ENCODE assay signal across 9 cellular contexts in genomic region chr9:111094433-111095421, GRCh38. TPM values are rescaled to one million over a fixed set of nuclear protein-coding genes. Genes with fewer than 3 reads are reported as not detected.
DNase-seq lines count a peak whose midpoint lies in the region; ATAC-seq and TF ChIP-seq lines count a peak whose summit lies in the region.
"Had no signal": no experiment of that assay in that cellular context is flagged by ENCODE, and none has a peak within 500 bp of the region (broad histone marks: within the 10 kb centered on the region; RNA-seq: fewer than 3 reads in every experiment).

No MANE protein-coding gene starts in this region.

- no peak overlapping the region for H3K9ac ChIP-seq in skeletal muscle satellite cell (ENCODE audit: low read depth, low read length)

- TF ChIP-seq CTCF in left ventricle myocardium inferior (IDR thresholded peaks at IDR 0.05; ENCODE audit: borderline replicate concordance), result no peak

- H3K27ac ChIP-seq in left ventricle myocardium inferior (replicated peaks), result peak overlapping the region; percentile 58
- H3K27ac ChIP-seq in substantia nigra (ENCODE audit: low read depth, low read length, poor library complexity, severe bottlenecking), result no peak overlapping the region

- H3K9me3 ChIP-seq in left ventricle myocardium inferior (replicated peaks) (no peaks in the 10 kb centered on the region), skeletal muscle satellite cell (replicated peaks; ENCODE audit: low read length) (no peaks in the 10 kb centered on the region)

- H3K27me3 ChIP-seq in left ventricle myocardium inferior (ENCODE audit: low read depth) (peaks cover 7% of the 10 kb centered on the region), skeletal muscle satellite cell (ENCODE audit: control insufficient read depth, insufficient read depth, low read length) (no peaks in the 10 kb centered on the region)

- intact Hi-C loops in left ventricle myocardium inferior (cut with micrococcal nuclease), result no loop called here

- ATAC-seq in GM21786 (IDR thresholded peaks at IDR 0.05; ENCODE audit: unreplicated experiment) (peak; percentile 42), SK-N-SH treated with all-trans-retinoic acid at 6 μM for 48 hours (peak; percentile 87), HG03521 (IDR thresholded peaks at IDR 0.05; ENCODE audit: unreplicated experiment) (no peak)

- H3K4me1 ChIP-seq in left ventricle myocardium inferior (peaks cover 7% of the 10 kb centered on the region), skeletal muscle satellite cell (ENCODE audit: control insufficient read depth, insufficient read depth, low read length) (peaks cover 18% of the 10 kb centered on the region)

- no peak for DNase-seq in left ventricle myocardium inferior
- DNase-seq in NCI-H1930 (lab: John Stamatoyannopoulos, UW), result no peak
- DNase-seq in substantia nigra (lab: John Stamatoyannopoulos, UW), result no peak
- no peak for DNase-seq in activated effector memory CD4-positive, alpha-beta T cell treated with anti-CD3 and anti-CD28 coated beads, Interleukin-2, amount 50 U/mL, for 16 hours
- DNase-seq: SW 1271 had no signal

- H3K4me3 ChIP-seq in left ventricle myocardium inferior (no peak overlapping the region), skeletal muscle satellite cell (ENCODE audit: low read length) (no peak overlapping the region)

- H3K36me3 ChIP-seq in left ventricle myocardium inferior, result no peaks in the 10 kb centered on the region
- no peaks in the 10 kb centered on the region for H3K36me3 ChIP-seq in skeletal muscle satellite cell (ENCODE audit: insufficient read depth, low read length)

- H3K4me2 ChIP-seq in skeletal muscle satellite cell (ENCODE audit: low read length), result peak overlapping the region; percentile 39

TF ChIP-seq in SK-N-SH treated with all-trans-retinoic acid at 6 μM for 48 hours, 23 proteins besides CTCF, POLR2A, EP300 and RAD21:
- TF ChIP-seq POU6F1 (CRISPR knock-in tag; IDR thresholded peaks at IDR 0.05; ENCODE audit: borderline replicate concordance, low read depth) (no peak), SNAI2 (CRISPR knock-in tag; IDR thresholded peaks at IDR 0.05) (no peak), TSHZ2 (CRISPR knock-in tag; IDR thresholded peaks at IDR 0.05) (no peak), GLIS3 (CRISPR knock-in tag; IDR thresholded peaks at IDR 0.05) (no peak), TCF4 (CRISPR knock-in tag; IDR thresholded peaks at IDR 0.05; ENCODE audit: borderline replicate concordance) (no peak), ZNF8 (CRISPR knock-in tag; IDR thresholded peaks at IDR 0.05) (no peak), TOX (CRISPR knock-in tag; IDR thresholded peaks at IDR 0.05; ENCODE audit: borderline replicate concordance) (no peak), ZNF565 (CRISPR knock-in tag; conservative IDR thresholded peaks at IDR 0.05; ENCODE audit: low read depth) (no peak), PPARA (CRISPR knock-in tag; IDR thresholded peaks at IDR 0.05; ENCODE audit: borderline replicate concordance) (no peak), ZC3H10 (CRISPR knock-in tag; IDR thresholded peaks at IDR 0.05) (no peak), ISL1 (CRISPR knock-in tag; IDR thresholded peaks at IDR 0.05) (no peak), ESRRG (CRISPR knock-in tag; IDR thresholded peaks at IDR 0.05) (no peak)

RNA-seq across cellular contexts. Expression of gene LPAR1, which starts 56.5 kb away (rescaled TPM):
- 12.4 TPM for total RNA-seq in left ventricle myocardium inferior
- 91.3 and 120 TPM in 2 replicates for total RNA-seq in skeletal muscle satellite cell (2012; rRNA removed)
